In the genomic region with DNA sequence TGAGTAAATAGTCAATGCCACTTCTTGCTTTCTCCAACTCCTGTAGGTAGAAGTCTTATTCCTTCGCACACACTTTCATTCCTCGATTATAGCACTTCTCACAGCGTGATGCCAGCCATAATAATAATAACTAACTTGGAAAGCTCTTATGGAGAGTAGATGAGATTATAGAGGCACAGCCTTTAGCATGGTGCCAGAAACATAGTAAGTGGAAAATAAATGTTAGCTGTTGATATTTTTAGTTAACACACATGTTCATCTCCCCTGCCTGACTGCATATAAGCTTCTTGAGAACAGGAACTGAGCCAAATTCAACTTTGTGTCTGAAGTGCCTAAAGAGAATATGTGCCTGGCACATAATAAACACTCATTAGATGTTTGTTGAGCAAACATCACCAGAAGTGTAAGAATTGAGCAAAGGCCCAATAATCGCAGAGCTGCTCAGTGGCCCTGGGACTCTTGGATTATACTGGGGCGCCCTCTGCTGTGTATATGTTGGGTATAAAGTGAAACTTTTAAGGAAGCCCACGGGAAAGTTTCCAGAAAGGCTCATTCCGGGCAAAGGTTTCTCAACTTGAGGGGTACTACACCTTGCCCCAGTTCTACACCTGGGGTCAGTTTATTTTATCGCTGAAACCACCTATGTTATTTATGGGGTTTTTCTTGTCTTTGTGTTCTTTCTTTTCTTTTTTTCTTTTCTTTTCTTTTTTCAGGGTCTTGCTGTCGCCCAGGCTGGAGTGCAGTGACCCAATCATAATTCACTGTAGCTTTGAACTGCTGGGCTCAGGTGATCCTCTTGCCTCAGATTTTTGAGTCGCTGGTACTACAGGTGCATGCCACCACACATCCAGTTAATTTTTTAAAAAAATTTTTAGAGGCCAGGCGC, we compare ENCODE assay signal across 8 cellular contexts. TPM values are rescaled to one million over a fixed set of nuclear protein-coding genes. Genes with fewer than 3 reads are reported as not detected.
DNase-seq lines count a peak whose midpoint lies in the region; ATAC-seq and TF ChIP-seq lines count a peak whose summit lies in the region.

No MANE protein-coding gene starts in this region.

- dilution Hi-C loops in IMR-90 (cut with HindIII; ENCODE audit: low sequenced_read_pairs, unreplicated experiment) = no loop called here

- H3K14ac ChIP-seq in IMR-90 (replicated peaks; ENCODE audit: low read depth, low read length) = no peak overlapping the region
- H3K14ac ChIP-seq in neuronal stem cell (ENCODE audit: low read length) = no peak overlapping the region

- H3K18ac ChIP-seq in IMR-90 (ENCODE audit: low read depth, low read length) (no peak overlapping the region), neuronal stem cell (ENCODE audit: low read length) (no peak overlapping the region)

- CTCF ChIA-PET in IMR-90 (lab: Yijun Ruan, JAX) (interaction anchor here (0.5 to 2.0 kb wide), 13 partner anchors 28 to 136 kb away, joined by 3 to 15 read pairs (median 4); no protein-coding TSS in a partner anchor), PC-3 (lab: Charles Lee) (interaction anchor here (0.6 to 1.6 kb wide), 12 partner anchors 38 to 236 kb away, joined by 3 to 14 read pairs (median 6); no protein-coding TSS in a partner anchor)

- H3K79me2 ChIP-seq in PC-3 (ENCODE audit: low read length) (no peaks in the 10 kb centered on the region), fibroblast of lung (ENCODE audit: control insufficient read depth, insufficient read depth, low read length) (no peaks in the 10 kb centered on the region)

- H2AFZ ChIP-seq in IMR-90 (replicated peaks; ENCODE audit: low read length, poor library complexity) (no peak overlapping the region), PC-3 (ENCODE audit: low read length) (peak overlapping the region; percentile 24; the same call in 1 of the 2 replicates), fibroblast of lung (ENCODE audit: low read length) (no peak overlapping the region), neuronal stem cell (ENCODE audit: low read length) (peak overlapping the region; percentile 21)

- no peak overlapping the region for H3K56ac ChIP-seq in IMR-90 (ENCODE audit: extremely low read depth, insufficient read depth, low read length)

- POLR2A ChIA-PET in IMR-90 (lab: Charles Lee; ENCODE audit: unreplicated experiment) = interaction anchor here (0.6 kb wide), 1 partner anchor 9 kb away, joined by 3 read pairs; no protein-coding TSS in a partner anchor
- POLR2A ChIA-PET in PC-3 (lab: Charles Lee; ENCODE audit: unreplicated experiment) = interaction anchor here (0.6 kb wide), 1 partner anchor 81 kb away, joined by 5 read pairs; no protein-coding TSS in a partner anchor

- H2BK5ac ChIP-seq in IMR-90 (ENCODE audit: low read depth, low read length, poor library complexity, severe bottlenecking) = no peak overlapping the region
- H2BK5ac ChIP-seq in neuronal stem cell (ENCODE audit: low read length) = no peak overlapping the region

- BruUV-seq in IMR-90 (replicated peaks; lab: Mats Ljungman, UMichigan) (no TSS peak), PC-3 (replicated peaks; lab: Mats Ljungman, UMichigan) (no TSS peak)

- H3K9ac ChIP-seq in IMR-90 (ENCODE audit: low read depth, low read length) (no peak overlapping the region), PC-3 (ENCODE audit: low read length) (no peak overlapping the region), fibroblast of lung (ENCODE audit: insufficient read depth, low read length) (no peak overlapping the region), neuronal stem cell (ENCODE audit: low read depth, low read length, poor library complexity) (no peak overlapping the region)

- no peak overlapping the region for H2BK20ac ChIP-seq in IMR-90 (ENCODE audit: low read depth, low read length)

- H2BK120ac ChIP-seq in IMR-90 (ENCODE audit: low read depth, low read length) (peak overlapping the region; percentile 61; the same call in 1 of the 2 replicates), neuronal stem cell (ENCODE audit: low read depth, low read length) (no peak overlapping the region)

- H3K4ac ChIP-seq in IMR-90 (ENCODE audit: low read depth, low read length) = no peak overlapping the region
- H3K4ac ChIP-seq in neuronal stem cell (ENCODE audit: low read length) = no peak overlapping the region

- H4K91ac ChIP-seq in IMR-90 (ENCODE audit: insufficient read depth, low read depth, low read length) = no peak overlapping the region
- no peak overlapping the region for H4K91ac ChIP-seq in neuronal stem cell (ENCODE audit: low read depth, low read length, poor library complexity)

- TF ChIP-seq RAD21 in IMR-90 (IDR thresholded peaks at IDR 0.05; ENCODE audit: low read length) = peak; percentile 89

- H3K9me2 ChIP-seq in PC-3 (replicated peaks; ENCODE audit: low read length) = no peaks in the 10 kb centered on the region

- H3K9me3 ChIP-seq in IMR-90 (ENCODE audit: control insufficient read depth, insufficient read depth, low read length) (no peaks in the 10 kb centered on the region), PC-3 (ENCODE audit: low read length) (no peaks in the 10 kb centered on the region), fibroblast of lung (ENCODE audit: control insufficient read depth, insufficient read depth, low read depth, low read length) (no peaks in the 10 kb centered on the region), neuronal stem cell (replicated peaks in 1 of 2; ENCODE audit: control insufficient read depth in 2 of 2, insufficient read depth in 1 of 2, low read depth in 1 of 2, low read length in 2 of 2) (no peaks in the 10 kb centered on the region), thyroid gland (no peaks in the 10 kb centered on the region)

- no peaks in the 10 kb centered on the region for H4K20me1 ChIP-seq in IMR-90 (ENCODE audit: insufficient read depth, low read length)
- no peaks in the 10 kb centered on the region for H4K20me1 ChIP-seq in PC-3 (ENCODE audit: low read length)
- H4K20me1 ChIP-seq in fibroblast of lung (ENCODE audit: control insufficient read depth, extremely low read depth, insufficient read depth, low read length) = no peaks in the 10 kb centered on the region

- H2BK12ac ChIP-seq in neuronal stem cell (ENCODE audit: low read length) = no peak overlapping the region

- no peaks in the 10 kb centered on the region for H3K27me3 ChIP-seq in IMR-90 (ENCODE audit: control insufficient read depth, insufficient read depth, low read length)
- H3K27me3 ChIP-seq in PC-3 (ENCODE audit: low read length) = 0 out of 2 replicates have a peak, but pooled peaks cover 6% of the 10 kb centered on the region
- no peaks in the 10 kb centered on the region for H3K27me3 ChIP-seq in fibroblast of lung (ENCODE audit: control insufficient read depth, insufficient read depth, low read length)
- no peaks in the 10 kb centered on the region for H3K27me3 ChIP-seq in neuronal stem cell (ENCODE audit: control insufficient read depth in 3 of 3, insufficient read depth in 3 of 3, low read depth in 1 of 3, low read length in 3 of 3)
- H3K27me3 ChIP-seq in thyroid gland = no peaks in the 10 kb centered on the region

- H3K27ac ChIP-seq in IMR-90 (ENCODE audit: insufficient read depth, low read length) (no peak overlapping the region), PC-3 (ENCODE audit: low read length) (no peak overlapping the region), fibroblast of lung (ENCODE audit: insufficient read depth, low read length) (no peak overlapping the region), neuronal stem cell (replicated peaks; ENCODE audit: low read length) (no peak overlapping the region), thyroid gland (no peak overlapping the region)

- WGBS in IMR-90 (ENCODE audit: extremely low coverage in 2 of 2, insufficient read length in 1 of 2), 2 experiments = no CpG with 5 or more reads among the region's 11 CpGs
- no CpG with 5 or more reads among the region's 11 CpGs for WGBS in neuronal stem cell (ENCODE audit: extremely low coverage in 2 of 2, insufficient read length in 2 of 2, insufficient replicate concordance in 1 of 2), 2 donors
- WGBS in thyroid gland, 2 donors = 45 to 50% methylated on average over 11 of the region's 11 CpGs

- DNase-seq in AML-193 (lab: John Stamatoyannopoulos, UW) = peak; percentile 59 to 64
- DNase-seq in IMR-90 = peak; percentile 51
- DNase-seq in PC-3 = peak; percentile 94
- DNase-seq in activated T-cell treated with anti-CD3 and anti-CD28 coated beads, Interleukin-2, amount 50 U/mL, for 1 hour = peak; percentile 35
- DNase-seq in fibroblast of lung (ENCODE audit: low read depth in 2 of 2) = peak; percentile 43 to 70
- DNase-seq in neuronal stem cell (ENCODE audit: low spot score) = peak; percentile 57
- DNase-seq in thyroid gland = peak; percentile 72

- H3K23ac ChIP-seq in IMR-90 (ENCODE audit: low read depth, low read length) = no peak overlapping the region
- H3K23ac ChIP-seq in neuronal stem cell (ENCODE audit: low read depth, low read length, poor library complexity) = no peak overlapping the region

- no peak overlapping the region for H4K5ac ChIP-seq in IMR-90 (ENCODE audit: low read depth, low read length)

- no peak overlapping the region for H4K8ac ChIP-seq in IMR-90 (ENCODE audit: low read depth in 2 of 2, low read length in 2 of 2)
- H4K8ac ChIP-seq in neuronal stem cell (ENCODE audit: low read depth, low read length) = no peak overlapping the region

- H3K79me1 ChIP-seq in IMR-90 (ENCODE audit: low read depth in 1 of 2, low read length in 2 of 2) (no peaks in the 10 kb centered on the region), neuronal stem cell (ENCODE audit: low read depth, low read length) (no peaks in the 10 kb centered on the region)

- in situ Hi-C loops in IMR-90 (cut with MboI; ENCODE audit: low sequenced_read_pairs) = loop anchor here (5.0 kb wide), 1 partner anchor 122 kb away; a partner anchor contains a TSS

- no peak overlapping the region for H2AK9ac ChIP-seq in IMR-90 (replicated peaks; ENCODE audit: low read depth, low read length, poor library complexity)

- H2BK15ac ChIP-seq in IMR-90 (ENCODE audit: low read depth, low read length) = no peak overlapping the region
- no peak overlapping the region for H2BK15ac ChIP-seq in neuronal stem cell (ENCODE audit: low read length)

- H2AK5ac ChIP-seq in IMR-90 (ENCODE audit: low read depth, low read length) = no peak overlapping the region
- H2AK5ac ChIP-seq in neuronal stem cell (ENCODE audit: low read depth, low read length) = no peak overlapping the region

- H3K4me2 ChIP-seq in IMR-90 (ENCODE audit: low read depth, low read length) (peak overlapping the region; percentile 80; the same call in 1 of the 2 replicates), PC-3 (ENCODE audit: low read length) (peak overlapping the region; percentile 72), fibroblast of lung (ENCODE audit: extremely low read depth, insufficient read depth, low read length) (no peak overlapping the region), neuronal stem cell (ENCODE audit: insufficient read depth, low read length, poor library complexity, severe bottlenecking) (no peak overlapping the region)

- H3K9me1 ChIP-seq in IMR-90 (ENCODE audit: insufficient read depth, low read length) = no peaks in the 10 kb centered on the region

- ATAC-seq in GM19043 (IDR thresholded peaks at IDR 0.05; ENCODE audit: low read depth, unreplicated experiment) = peak; percentile 72
- peak; percentile 90 for ATAC-seq in IMR-90 (ENCODE audit: low read depth)
- peak; percentile 86 for ATAC-seq in PC-3

- TF ChIP-seq CTCF in IMR-90 (conservative IDR thresholded peaks at IDR 0.05; ENCODE audit: low read depth, low read length) (peak; percentile 85), PC-3 (conservative IDR thresholded peaks at IDR 0.05; ENCODE audit: low read depth, low read length) (peak; percentile 98), fibroblast of lung (conservative IDR thresholded peaks at IDR 0.05 in 1 of 2, IDR thresholded peaks at IDR 0.05 in 1 of 2; ENCODE audit: low read depth in 1 of 2, low read length in 2 of 2) (peak; percentile 60 to 68), thyroid gland (IDR thresholded peaks at IDR 0.05) (peak in 5 of 6 experiments; percentile 23 to 68 (median 66))

- intact Hi-C loops in IMR-90 (cut with micrococcal nuclease) (loop anchor here (1.0 to 10.0 kb wide), 5 partner anchors 81 to 205 kb away; no protein-coding TSS in a partner anchor), PC-3 (cut with micrococcal nuclease) (loop anchor here (1.0 kb wide), 4 partner anchors 82 to 140 kb away; no protein-coding TSS in a partner anchor), thyroid gland (cut with DNase I) (loop anchor here (5.0 kb wide), 1 partner anchor 112 kb away; no protein-coding TSS in a partner anchor)

- TF ChIP-seq POLR2A in IMR-90 (IDR thresholded peaks at IDR 0.05; ENCODE audit: low read depth, low read length) (0 out of 2 replicates have a peak, but pooled peaks have one; percentile 18), thyroid gland (IDR thresholded peaks at IDR 0.05) (no peak)

- no peaks in the 10 kb centered on the region for H3F3A ChIP-seq in PC-3 (ENCODE audit: low read length, unreplicated experiment)

- H3K4me3 ChIP-seq in IMR-90 (ENCODE audit: insufficient read depth, low read depth, low read length) (no peak overlapping the region), PC-3 (ENCODE audit: low read length) (peak overlapping the region; percentile 45; the same call in 1 of the 2 replicates), fibroblast of lung (replicated peaks in 1 of 4; ENCODE audit: control extremely low read depth in 1 of 4, insufficient read depth in 1 of 4, low read depth in 3 of 4, low read length in 4 of 4) (no peak overlapping the region), neuronal stem cell (ENCODE audit: low read length in 2 of 2) (no peak overlapping the region), thyroid gland (replicated peaks in 1 of 3) (no peak overlapping the region)

- H3K36me3 ChIP-seq in IMR-90 (ENCODE audit: control insufficient read depth, insufficient read depth, low read length) (no peaks in the 10 kb centered on the region), PC-3 (ENCODE audit: low read depth, low read length) (no peaks in the 10 kb centered on the region), fibroblast of lung (ENCODE audit: control insufficient read depth, insufficient read depth, low read length) (no peaks in the 10 kb centered on the region), neuronal stem cell (replicated peaks in 1 of 2; ENCODE audit: control insufficient read depth in 2 of 2, insufficient read depth in 2 of 2, low read length in 2 of 2) (no peaks in the 10 kb centered on the region), thyroid gland (no peaks in the 10 kb centered on the region)

- H3K4me1 ChIP-seq in IMR-90 (ENCODE audit: control insufficient read depth, insufficient read depth, low read length) = peaks cover 4% of the 10 kb centered on the region; the same call in 1 of the 2 replicates
- H3K4me1 ChIP-seq in PC-3 (ENCODE audit: insufficient read depth, low read length) = peaks cover 19% of the 10 kb centered on the region
- peaks cover 2% of the 10 kb centered on the region for H3K4me1 ChIP-seq in fibroblast of lung (ENCODE audit: control insufficient read depth, extremely low read depth, insufficient read depth, low read length)
- no peaks in the 10 kb centered on the region for H3K4me1 ChIP-seq in neuronal stem cell (ENCODE audit: control insufficient read depth in 2 of 2, insufficient read depth in 1 of 2, low read depth in 1 of 2, low read length in 2 of 2)
- H3K4me1 ChIP-seq in thyroid gland = no peaks in the 10 kb centered on the region

RNA-seq across cellular contexts. Expression of a gene that starts 22.3 kb away (rescaled TPM):
- not detected in 2 replicates for total RNA-seq in IMR-90 (2012; rRNA removed)
- polyA plus RNA-seq in IMR-90 (2012; rRNA removed) = not detected in 2 replicates
- polyA plus RNA-seq in IMR-90 (2012; cell fraction: cytosol; rRNA removed) = not detected in 2 replicates
- not detected in 2 replicates for polyA plus RNA-seq in IMR-90 (2012; cell fraction: nucleus; rRNA removed; ENCODE audit: low replicate concordance)
- 0.40 TPM in 1 of 2 replicates, not detected in the other for total RNA-seq in PC-3 (2014; rRNA removed)
- not detected in 2 replicates for total RNA-seq in fibroblast of lung
- polyA plus RNA-seq in fibroblast of lung = not detected in 2 replicates
- not detected in 2 replicates for polyA plus RNA-seq in fibroblast of lung (2012)
- not detected in 2 replicates for polyA minus RNA-seq in fibroblast of lung (ENCODE audit: low replicate concordance)
- not detected for polyA plus RNA-seq in neuronal stem cell (2013, experiment 1 of 2)
- polyA plus RNA-seq in neuronal stem cell (2013, experiment 2 of 2) = not detected
- total RNA-seq in thyroid gland = not detected

Comparison
In these comparisons a context has a peak if more than half of its experiments do, and no peak if none do; other contexts are left out.
1. DNase-seq: peak in every context shown above with its lines; median percentile 94 in PC-3; 72 in thyroid gland; 62 in AML-193; 57 in neuronal stem cell; 56 in fibroblast of lung; 51 in IMR-90; 35 in activated T-cell treated with anti-CD3 and anti-CD28 coated beads, Interleukin-2, amount 50 U/mL, for 1 hour.
2. H2AFZ ChIP-seq: peak in PC-3 (single experiment) and neuronal stem cell (single experiment); none in IMR-90 (single experiment) and fibroblast of lung (single experiment).
3. H3K4me2 ChIP-seq: peak in IMR-90 (single experiment) and PC-3 (single experiment); none in fibroblast of lung (single experiment) and neuronal stem cell (single experiment).
4. Peak in every context shown above with its lines, with median percentiles within 50 percentile points of each other: ATAC-seq and CTCF ChIP-seq.